8 cellular contexts compared by ENCODE assay signal in the genomic region with DNA sequence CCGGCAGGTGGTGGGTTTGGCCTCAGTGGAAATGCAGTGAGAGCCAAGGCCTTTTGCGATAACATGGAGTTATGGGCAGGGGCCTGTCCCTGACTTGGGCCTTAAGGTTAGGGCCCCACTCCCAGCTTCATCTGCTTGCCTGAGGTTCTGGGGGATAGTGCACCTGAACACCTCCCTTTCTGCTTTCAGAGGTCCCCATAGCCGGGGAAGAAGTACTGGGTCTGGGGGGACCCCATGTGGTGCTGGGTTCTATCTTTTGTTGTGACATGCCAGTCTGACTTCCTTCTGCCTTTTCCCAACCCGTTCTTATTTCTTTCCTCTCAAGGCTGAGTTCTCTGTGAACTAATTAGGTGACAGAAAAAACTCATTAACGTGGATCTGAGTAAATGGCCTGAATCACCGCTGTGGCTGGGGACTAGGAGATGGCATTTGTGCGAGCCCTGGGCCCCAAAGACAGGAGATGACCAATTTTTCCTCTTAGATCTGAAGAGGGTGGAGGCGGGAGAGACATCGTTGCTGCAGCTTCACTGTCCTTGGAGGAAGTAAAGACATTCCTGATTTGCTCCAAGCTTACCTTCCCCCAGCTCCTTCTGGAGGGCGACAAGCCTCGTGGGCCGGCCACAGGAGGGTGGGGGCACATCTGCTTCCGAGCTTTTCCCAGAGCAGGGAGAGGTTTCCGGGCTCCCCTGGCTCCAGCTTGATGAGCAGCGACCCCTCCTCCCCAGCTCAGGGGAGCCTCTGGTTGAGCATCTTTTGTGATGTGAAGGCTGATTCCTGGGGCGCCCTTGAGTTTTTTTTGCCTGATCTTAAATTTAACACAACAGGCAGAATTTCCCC. TPM values are rescaled to one million over a fixed set of nuclear protein-coding genes. Genes with fewer than 3 reads are reported as not detected.
DNase-seq lines count a peak whose midpoint lies in the region; ATAC-seq and TF ChIP-seq lines count a peak whose summit lies in the region.

No MANE protein-coding gene starts in this region.

- peaks cover 4 to 54% of the 10 kb centered on the region in 2 experiments; a peak in 2 of 4 replicates for H3K79me1 ChIP-seq in IMR-90 (ENCODE audit: low read depth in 1 of 2, low read length in 2 of 2)

- peak overlapping the region; percentile 3; the same call in 1 of the 2 replicates for H2BK20ac ChIP-seq in IMR-90 (ENCODE audit: low read depth, low read length)

- H2BK120ac ChIP-seq in IMR-90 (ENCODE audit: low read depth, low read length): peak overlapping the region; percentile 57

- no peak for TF ChIP-seq RAD21 in IMR-90 (IDR thresholded peaks at IDR 0.05; ENCODE audit: low read length)

- H3K4ac ChIP-seq in IMR-90 (ENCODE audit: low read depth, low read length): peak overlapping the region; percentile 81

- peak overlapping the region; percentile 57 for H3K56ac ChIP-seq in IMR-90 (ENCODE audit: extremely low read depth, insufficient read depth, low read length)

- peak overlapping the region; percentile 70 for H4K91ac ChIP-seq in IMR-90 (ENCODE audit: insufficient read depth, low read depth, low read length)

- 29% methylated on average over 1 of the region's 16 CpGs; no CpG with 5 or more reads in 1 of the 2 experiments for WGBS in IMR-90 (ENCODE audit: extremely low coverage in 2 of 2, insufficient read length in 1 of 2), 2 experiments

- TF ChIP-seq POLR2A in IMR-90 (IDR thresholded peaks at IDR 0.05; ENCODE audit: low read depth, low read length): no peak; the same call in 1 of the 2 replicates

- H3K4me2 ChIP-seq in BLaER1 treated with 17β-estradiol and CSF1 and Interleukin-3, amounts not matched to agents 10 nM and 100 nM: peak overlapping the region; percentile 94 to 100 (median 99)
- peak overlapping the region; percentile 54 for H3K4me2 ChIP-seq in IMR-90 (ENCODE audit: low read depth, low read length)

- H2AFZ ChIP-seq in IMR-90 (replicated peaks; ENCODE audit: low read length, poor library complexity): peak overlapping the region; percentile 82

- H2BK5ac ChIP-seq in IMR-90 (ENCODE audit: low read depth, low read length, poor library complexity, severe bottlenecking): peak overlapping the region; percentile 51

- peak overlapping the region; percentile 27; the same call in 1 of the 3 replicates for H2BK15ac ChIP-seq in IMR-90 (ENCODE audit: low read depth, low read length)

- H3K27me3 ChIP-seq in BLaER1 treated with 17β-estradiol and CSF1 and Interleukin-3, amounts not matched to agents 10 nM and 100 nM: peaks cover 0 to 59% (median 48%) of the 10 kb centered on the region in 11 experiments; a peak in 18 of 22 replicates
- H3K27me3 ChIP-seq in IMR-90 (ENCODE audit: control insufficient read depth, insufficient read depth, low read length) (no peaks in the 10 kb centered on the region), mucosa of rectum (ENCODE audit: control insufficient read depth in 2 of 2, insufficient read depth in 2 of 2, low read length in 2 of 2) (no peaks in the 10 kb centered on the region)

- peaks cover 42 to 65% (median 53%) of the 10 kb centered on the region in 11 experiments for H4K20me1 ChIP-seq in BLaER1 treated with 17β-estradiol and CSF1 and Interleukin-3, amounts not matched to agents 10 nM and 100 nM
- H4K20me1 ChIP-seq in IMR-90 (ENCODE audit: insufficient read depth, low read length): peaks cover 57% of the 10 kb centered on the region

- peak overlapping the region; percentile 96 for H3K23ac ChIP-seq in IMR-90 (ENCODE audit: low read depth, low read length)

- DNase-seq in IMR-90: no peak
- DNase-seq in caudate nucleus (lab: John Stamatoyannopoulos, UW): peak in 1 of 61 donors; percentile 51
- DNase-seq in NCI-H146 (lab: John Stamatoyannopoulos, UW): no peak
- no peak for DNase-seq in DMS79 (lab: John Stamatoyannopoulos, UW)
- DNase-seq in germinal center (ENCODE audit: low spot score): no peak

- H2AK5ac ChIP-seq in IMR-90 (ENCODE audit: low read depth, low read length): peak overlapping the region; percentile 79

- no peak overlapping the region for H3K18ac ChIP-seq in IMR-90 (ENCODE audit: low read depth, low read length)

- H3K9me1 ChIP-seq in IMR-90 (ENCODE audit: insufficient read depth, low read length): peaks cover 8% of the 10 kb centered on the region

- TF ChIP-seq CTCF in IMR-90 (conservative IDR thresholded peaks at IDR 0.05; ENCODE audit: low read depth, low read length): no peak

- ATAC-seq in IMR-90 (ENCODE audit: low read depth): no peak
- no peak for ATAC-seq in HG02798 (IDR thresholded peaks at IDR 0.05; ENCODE audit: poor library complexity, unreplicated experiment)

- H3K36me3 ChIP-seq in BLaER1 treated with 17β-estradiol and CSF1 and Interleukin-3, amounts not matched to agents 10 nM and 100 nM: peaks cover 0 to 18% (median 3%) of the 10 kb centered on the region in 11 experiments; a peak in 11 of 22 replicates
- H3K36me3 ChIP-seq in IMR-90 (ENCODE audit: control insufficient read depth, insufficient read depth, low read length) (peaks cover 6% of the 10 kb centered on the region; the same call in 1 of the 2 replicates), mucosa of rectum (ENCODE audit: control insufficient read depth in 2 of 2, insufficient read depth in 2 of 2, low read length in 2 of 2) (no peaks in the 10 kb centered on the region)

- CTCF ChIA-PET in IMR-90 (lab: Yijun Ruan, JAX): interaction anchor here (0.9 to 1.3 kb wide), 3 partner anchors 24 to 36 kb away, joined by 3 to 4 read pairs (median 3); no protein-coding TSS in a partner anchor

- peak overlapping the region; percentile 72 to 92 (median 78) for H3K27ac ChIP-seq in BLaER1 treated with 17β-estradiol and CSF1 and Interleukin-3, amounts not matched to agents 10 nM and 100 nM
- peak overlapping the region; percentile 50 for H3K27ac ChIP-seq in IMR-90 (ENCODE audit: insufficient read depth, low read length)
- H3K27ac ChIP-seq in caudate nucleus (ENCODE audit: low read depth, low read length): peak overlapping the region; percentile 62
- peak overlapping the region; percentile 71 to 79 for H3K27ac ChIP-seq in mucosa of rectum (ENCODE audit: low read depth in 2 of 2, low read length in 2 of 2)

- POLR2A ChIA-PET in IMR-90 (lab: Charles Lee; ENCODE audit: unreplicated experiment): interaction anchor here (1.0 kb wide), 1 partner anchor 25 kb away, joined by 3 read pairs; no protein-coding TSS in a partner anchor

- H3K14ac ChIP-seq in IMR-90 (replicated peaks; ENCODE audit: low read depth, low read length): peak overlapping the region; percentile 89

- H2AK9ac ChIP-seq in IMR-90 (replicated peaks; ENCODE audit: low read depth, low read length, poor library complexity): peak overlapping the region; percentile 76

- BruUV-seq in IMR-90 (replicated peaks; lab: Mats Ljungman, UMichigan): no TSS peak

- peaks cover 64 to 87% (median 74%) of the 10 kb centered on the region in 10 experiments for H3K4me1 ChIP-seq in BLaER1 treated with 17β-estradiol and CSF1 and Interleukin-3, amounts not matched to agents 10 nM and 100 nM
- H3K4me1 ChIP-seq in IMR-90 (ENCODE audit: control insufficient read depth, insufficient read depth, low read length) (peaks cover 23% of the 10 kb centered on the region), mucosa of rectum (ENCODE audit: control insufficient read depth in 2 of 2, insufficient read depth in 2 of 2, low read length in 2 of 2) (peaks cover 36 to 38% of the 10 kb centered on the region in 2 donors)

- H4K8ac ChIP-seq in IMR-90 (ENCODE audit: low read depth in 2 of 2, low read length in 2 of 2): peak overlapping the region; percentile 8 to 59; a peak in 2 of 4 replicates

- in situ Hi-C loops in IMR-90 (cut with MboI; ENCODE audit: low sequenced_read_pairs): no loop called here

- intact Hi-C loops in IMR-90 (cut with micrococcal nuclease): no loop called here

- H3K9me3 ChIP-seq in BLaER1 treated with 17β-estradiol and CSF1 and Interleukin-3, amounts not matched to agents 10 nM and 100 nM (replicated peaks in 1 of 11): no peaks in the 10 kb centered on the region
- H3K9me3 ChIP-seq in IMR-90 (ENCODE audit: control insufficient read depth, insufficient read depth, low read length): no peaks in the 10 kb centered on the region
- H3K9me3 ChIP-seq in mucosa of rectum (ENCODE audit: control insufficient read depth in 2 of 2, low read length in 2 of 2): no peaks in the 10 kb centered on the region

- no peak overlapping the region for H4K5ac ChIP-seq in IMR-90 (ENCODE audit: low read depth, low read length)

- peak overlapping the region; percentile 78 to 91 (median 85) for H3K9ac ChIP-seq in BLaER1 treated with 17β-estradiol and CSF1 and Interleukin-3, amounts not matched to agents 10 nM and 100 nM
- H3K9ac ChIP-seq in IMR-90 (ENCODE audit: low read depth, low read length) (peak overlapping the region; percentile 80), mucosa of rectum (ENCODE audit: low read depth in 1 of 2, low read length in 2 of 2) (peak overlapping the region; percentile 65 to 79)

- dilution Hi-C loops in IMR-90 (cut with HindIII; ENCODE audit: low sequenced_read_pairs, unreplicated experiment): no loop called here

- peak overlapping the region; percentile 71 to 98 (median 76) for H3K4me3 ChIP-seq in BLaER1 treated with 17β-estradiol and CSF1 and Interleukin-3, amounts not matched to agents 10 nM and 100 nM
- H3K4me3 ChIP-seq in IMR-90 (ENCODE audit: insufficient read depth, low read depth, low read length): peak overlapping the region; percentile 86
- peak overlapping the region; percentile 73 to 83 for H3K4me3 ChIP-seq in mucosa of rectum (ENCODE audit: low read length in 2 of 2)

RNA-seq across cellular contexts. Expression of a gene that starts 2.0 kb away (rescaled TPM):
- total RNA-seq in IMR-90 (2012; rRNA removed): 33.3 and 35.3 TPM in 2 replicates
- polyA plus RNA-seq in IMR-90 (2012; rRNA removed): 93.9 and 99.5 TPM in 2 replicates
- polyA plus RNA-seq in IMR-90 (2012; cell fraction: cytosol; rRNA removed): 87.0 and 97.5 TPM in 2 replicates
- 301 and 531 TPM in 2 replicates for polyA plus RNA-seq in IMR-90 (2012; cell fraction: nucleus; rRNA removed; ENCODE audit: low replicate concordance)

RNA-seq across cellular contexts. Expression of a gene that starts 4.9 kb away (rescaled TPM):
- total RNA-seq in IMR-90 (2012; rRNA removed): 6.8 and 7.8 TPM in 2 replicates
- polyA plus RNA-seq in IMR-90 (2012; rRNA removed): 29.8 and 38.3 TPM in 2 replicates
- 24.3 and 48.1 TPM in 2 replicates for polyA plus RNA-seq in IMR-90 (2012; cell fraction: cytosol; rRNA removed)
- polyA plus RNA-seq in IMR-90 (2012; cell fraction: nucleus; rRNA removed; ENCODE audit: low replicate concordance): 34.7 and 60.3 TPM in 2 replicates

RNA-seq across cellular contexts. Expression of a gene that starts 7.6 kb away (rescaled TPM):
- 41.9 and 53.8 TPM in 2 replicates for total RNA-seq in IMR-90 (2012; rRNA removed)
- 115 and 127 TPM in 2 replicates for polyA plus RNA-seq in IMR-90 (2012; rRNA removed)
- polyA plus RNA-seq in IMR-90 (2012; cell fraction: cytosol; rRNA removed): 99.0 and 130 TPM in 2 replicates
- polyA plus RNA-seq in IMR-90 (2012; cell fraction: nucleus; rRNA removed; ENCODE audit: low replicate concordance): 430 and 1,164 TPM in 2 replicates

RNA-seq across cellular contexts. Expression of a gene that starts 28.8 kb away (rescaled TPM):
- total RNA-seq in IMR-90 (2012; rRNA removed): 25.3 and 29.6 TPM in 2 replicates
- 91.0 and 112 TPM in 2 replicates for polyA plus RNA-seq in IMR-90 (2012; rRNA removed)
- polyA plus RNA-seq in IMR-90 (2012; cell fraction: cytosol; rRNA removed): 70.2 and 89.3 TPM in 2 replicates
- polyA plus RNA-seq in IMR-90 (2012; cell fraction: nucleus; rRNA removed; ENCODE audit: low replicate concordance): 205 and 510 TPM in 2 replicates

RNA-seq across cellular contexts. Expression of a gene that starts 30.5 kb away (rescaled TPM):
- 22.4 and 24.7 TPM in 2 replicates for total RNA-seq in IMR-90 (2012; rRNA removed)
- 34.8 and 45.6 TPM in 2 replicates for polyA plus RNA-seq in IMR-90 (2012; rRNA removed)
- polyA plus RNA-seq in IMR-90 (2012; cell fraction: cytosol; rRNA removed): 29.1 and 41.6 TPM in 2 replicates
- polyA plus RNA-seq in IMR-90 (2012; cell fraction: nucleus; rRNA removed; ENCODE audit: low replicate concordance): 16.0 and 19.1 TPM in 2 replicates
